Comparison of ENCODE assay signal across 14 cellular contexts in the genomic region with DNA sequence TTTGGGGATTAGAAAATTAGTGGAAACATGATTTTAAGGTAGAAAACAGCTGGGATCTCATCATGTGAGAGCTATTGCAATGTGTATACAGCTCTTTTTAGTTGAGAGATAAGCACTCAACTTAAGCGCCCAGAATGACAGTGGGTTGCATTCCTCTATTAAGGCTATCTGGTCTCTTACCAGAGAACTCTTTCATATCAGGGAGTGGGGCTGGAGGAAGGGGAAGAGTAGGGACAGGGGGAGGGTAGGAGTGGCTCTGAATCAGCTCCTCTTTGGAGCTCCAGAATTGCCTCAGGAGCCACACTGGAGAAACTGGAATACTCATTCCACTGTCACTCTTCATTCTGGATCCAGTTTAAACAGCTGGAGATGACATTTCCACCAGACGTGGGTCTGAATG.
"Had no signal": no experiment of that assay in that cellular context is flagged by ENCODE, and none has a peak within 500 bp of the region (broad histone marks: within the 10 kb centered on the region; RNA-seq: fewer than 3 reads in every experiment).

No MANE protein-coding gene starts in this region.

- H3K36me3 ChIP-seq: lower lobe of right lung had no signal

- H3K36me3 Mint-ChIP-seq: activated CD8-positive, alpha-beta memory T cell treated with anti-CD3 and anti-CD28 coated beads, Interleukin-2, amount 10 ng/mL, durations not matched to agents 7 days and 5 days; type B pancreatic cell had no signal

- H3K4me3 Mint-ChIP-seq: activated CD8-positive, alpha-beta memory T cell treated with anti-CD3 and anti-CD28 coated beads, Interleukin-2, amount 10 ng/mL, durations not matched to agents 7 days and 5 days; activated naive CD4-positive, alpha-beta T cell treated with anti-CD3 and anti-CD28 coated beads for 36 hours; activated naive CD8-positive, alpha-beta T cell treated with anti-CD3 and anti-CD28 coated beads, Interleukin-2, amount 50 U/mL, for 24 hours; neural crest cell; type B pancreatic cell had no signal

- H3K27ac ChIP-seq: lower lobe of right lung had no signal

- ATAC-seq: activated CD8-positive, alpha-beta memory T cell treated with anti-CD3 and anti-CD28 coated beads, Interleukin-2, amount 10 ng/mL, durations not matched to agents 7 days and 5 days; activated naive CD8-positive, alpha-beta T cell treated with anti-CD3 and anti-CD28 coated beads, Interleukin-2, amount 50 U/mL, for 24 hours; esophagus mucosa; lower lobe of right lung had no signal

- H3K9me3 ChIP-seq: lower lobe of right lung had no signal

- H3K9me3 Mint-ChIP-seq: activated naive CD4-positive, alpha-beta T cell treated with anti-CD3 and anti-CD28 coated beads for 36 hours; activated naive CD8-positive, alpha-beta T cell treated with anti-CD3 and anti-CD28 coated beads, Interleukin-2, amount 50 U/mL, for 24 hours; activated T-helper 2 cell treated with anti-CD3 and anti-CD28 coated beads, Interferon-gamma antibody, Interleukin-2, Interleukin-4, amounts not matched to agents 10 μg/mL and 5 μg/mL and 100 μg/mL, durations not matched to agents 14 hours and 24 hours and 36 hours; neural crest cell; type B pancreatic cell had no signal

- H3K4me3 ChIP-seq: lower lobe of right lung had no signal

- DNase-seq: activated CD4-positive, alpha-beta T cell treated with anti-CD3 and anti-CD28 coated beads, Interleukin-2, amount 50 U/mL, for 1 hour; activated CD8-positive, alpha-beta memory T cell treated with anti-CD3 and anti-CD28 coated beads, Interleukin-2, amount 10 ng/mL, durations not matched to agents 7 days and 5 days; activated naive CD4-positive, alpha-beta T cell treated with anti-CD3 and anti-CD28 coated beads for 36 hours; activated naive CD8-positive, alpha-beta T cell treated with anti-CD3 and anti-CD28 coated beads, Interleukin-2, amount 50 U/mL, for 24 hours; activated T-cell treated with anti-CD3 and anti-CD28 coated beads, Interleukin-2, amount 50 U/mL, for 1 hour; kidney glomerular epithelial cell; lower lobe of right lung; stimulated activated CD4-positive, alpha-beta T cell treated with anti-CD3 and anti-CD28 coated beads, Interleukin-15, amount 100 ng/mL, for 24 hours; stimulated activated CD4-positive, alpha-beta T cell treated with anti-CD3 and anti-CD28 coated beads, Interleukin-4, amount 100 ng/mL, for 1 hour; stimulated activated naive CD4-positive, alpha-beta T cell had no signal

- H3K27ac Mint-ChIP-seq: activated CD8-positive, alpha-beta memory T cell treated with anti-CD3 and anti-CD28 coated beads, Interleukin-2, amount 10 ng/mL, durations not matched to agents 7 days and 5 days; activated naive CD4-positive, alpha-beta T cell treated with anti-CD3 and anti-CD28 coated beads for 36 hours; activated naive CD8-positive, alpha-beta T cell treated with anti-CD3 and anti-CD28 coated beads, Interleukin-2, amount 50 U/mL, for 24 hours; activated T-helper 2 cell treated with anti-CD3 and anti-CD28 coated beads, Interferon-gamma antibody, Interleukin-2, Interleukin-4, amounts not matched to agents 10 μg/mL and 5 μg/mL and 100 μg/mL, durations not matched to agents 14 hours and 24 hours and 36 hours; type B pancreatic cell had no signal
